ENCODE assay signal across 9 cellular contexts in the genomic region with DNA sequence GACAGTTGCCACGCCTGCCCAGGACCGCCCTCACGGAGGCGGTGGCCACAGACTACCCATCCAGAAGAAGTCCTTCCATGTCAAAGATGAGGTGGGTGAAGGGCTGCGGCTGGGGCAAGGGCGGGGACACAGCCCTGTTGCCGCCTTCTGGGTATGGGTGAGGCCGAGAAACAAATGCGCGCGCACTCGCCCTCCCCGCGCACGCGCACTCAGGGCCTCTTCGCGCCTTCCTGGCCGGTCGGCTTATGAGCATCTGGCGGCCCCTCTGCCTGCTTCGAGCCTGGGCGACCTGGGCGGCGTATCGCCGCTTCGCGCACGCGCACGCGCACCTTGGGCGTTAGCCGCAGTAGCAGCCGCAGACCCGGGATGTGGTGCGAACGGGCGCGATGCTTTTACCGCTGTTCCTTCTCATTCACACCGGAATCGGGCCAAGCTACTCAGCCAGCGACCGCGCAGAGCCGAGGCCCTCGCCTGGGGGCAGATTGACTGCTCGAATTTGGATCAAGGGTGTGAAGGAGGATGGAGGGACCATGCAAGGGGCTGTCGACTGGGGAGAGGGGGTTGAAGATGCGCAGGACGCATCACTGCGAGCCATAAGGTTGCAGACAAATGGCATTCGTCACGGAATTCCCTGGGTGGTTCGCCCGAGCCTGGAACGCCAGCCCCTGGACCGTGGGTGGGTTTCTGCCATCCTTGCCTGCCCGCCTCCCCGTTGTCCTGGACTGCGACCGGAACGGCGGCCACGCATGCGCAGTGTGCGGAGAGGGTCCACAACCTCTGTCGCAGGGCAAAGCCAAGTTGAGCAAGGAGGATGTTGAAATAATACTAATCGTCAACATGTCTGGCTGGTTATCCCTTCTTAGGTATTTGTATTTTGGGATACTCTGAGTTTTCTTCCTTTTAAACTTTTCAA.
A peak's percentile ranks its signal among the peaks of the same experiment; 100 is the strongest.
DNase-seq lines count a peak whose midpoint lies in the region; ATAC-seq and TF ChIP-seq lines count a peak whose summit lies in the region.
"Had no signal": no experiment of that assay in that cellular context is flagged by ENCODE, and none has a peak within 500 bp of the region (broad histone marks: within the 10 kb centered on the region; RNA-seq: fewer than 3 reads in every experiment).

No MANE protein-coding gene starts in this region.

- peak overlapping the region; percentile 28 for H3K27ac Mint-ChIP-seq in activated T-cell treated with anti-CD3 and anti-CD28 coated beads, Interleukin-2, amount 50 U/mL, for 72 hours
- H3K27ac Mint-ChIP-seq in stimulated activated effector memory CD8-positive, alpha-beta T cell treated with anti-CD3 and anti-CD28 coated beads, Interleukin-12 subunit alpha, Interleukin-12 subunit beta, amount 100 ng/mL, for 72 hours: peak overlapping the region; percentile 81

- H3K4me1 Mint-ChIP-seq in activated T-cell treated with anti-CD3 and anti-CD28 coated beads, Interleukin-2, amount 50 U/mL, for 72 hours (ENCODE audit: low read depth): no peaks in the 10 kb centered on the region
- H3K4me1 Mint-ChIP-seq in stimulated activated effector memory CD8-positive, alpha-beta T cell treated with anti-CD3 and anti-CD28 coated beads, Interleukin-12 subunit alpha, Interleukin-12 subunit beta, amount 100 ng/mL, for 72 hours: no peaks in the 10 kb centered on the region

- no peaks in the 10 kb centered on the region for H3K36me3 Mint-ChIP-seq in activated T-cell treated with anti-CD3 and anti-CD28 coated beads, Interleukin-2, amount 50 U/mL, for 72 hours (ENCODE audit: insufficient read depth in 2 of 2)
- H3K36me3 Mint-ChIP-seq in stimulated activated effector memory CD8-positive, alpha-beta T cell treated with anti-CD3 and anti-CD28 coated beads, Interleukin-12 subunit alpha, Interleukin-12 subunit beta, amount 100 ng/mL, for 72 hours: peaks cover 5% of the 10 kb centered on the region

- peak in 1 of 2 donors; percentile 84 for ATAC-seq in activated T-cell treated with anti-CD3 and anti-CD28 coated beads, Interleukin-2, amount 50 U/mL, for 72 hours (replicated peaks in 1 of 2)
- ATAC-seq in stimulated activated effector memory CD8-positive, alpha-beta T cell treated with anti-CD3 and anti-CD28 coated beads, Interleukin-12 subunit alpha, Interleukin-12 subunit beta, amount 100 ng/mL, for 72 hours: peak; percentile 87
- no peak for ATAC-seq in GM21360 (IDR thresholded peaks at IDR 0.05; ENCODE audit: unreplicated experiment)
- no peak for ATAC-seq in GM21723 (IDR thresholded peaks at IDR 0.05; ENCODE audit: unreplicated experiment)

- WGBS in GM23248 (ENCODE audit: low coverage in 1 of 2, low lambda C conversion rate in 2 of 2, missing lambda C conversion rate in 2 of 2), 2 experiments: 3 to 4% methylated on average over 16 to 26 of the region's 71 CpGs

- in situ Hi-C loops in GM23248 (cut with MboI): no loop called here

- peak overlapping the region; percentile 53 for H3K27ac ChIP-seq in GM23248
- H3K27ac ChIP-seq in left ventricle myocardium inferior (replicated peaks): peak overlapping the region; percentile 5
- no peak overlapping the region for H3K27ac ChIP-seq in uterus
- H3K27ac ChIP-seq: upper lobe of left lung had no signal

- no peak for TF ChIP-seq POLR2A in uterus (IDR thresholded peaks at IDR 0.05)

- peak overlapping the region; percentile 69 for H3K4me3 ChIP-seq in GM23248
- H3K4me3 ChIP-seq in left ventricle myocardium inferior: peak overlapping the region; percentile 57
- H3K4me3 ChIP-seq in uterus: no peak overlapping the region

- peak overlapping the region; percentile 70 for H3K4me2 ChIP-seq in GM23248 (ENCODE audit: unreplicated experiment)

- no peaks in the 10 kb centered on the region for H3K9me3 ChIP-seq in GM23248 (ENCODE audit: low read depth)
- H3K9me3 ChIP-seq in left ventricle myocardium inferior (replicated peaks): no peaks in the 10 kb centered on the region
- H3K9me3 ChIP-seq in uterus: no peaks in the 10 kb centered on the region
- H3K9me3 ChIP-seq: upper lobe of left lung had no signal

- peak overlapping the region; percentile 68 for H3K9ac ChIP-seq in GM23248

- H3K36me3 ChIP-seq in GM23248 (ENCODE audit: low read depth) (no peaks in the 10 kb centered on the region), left ventricle myocardium inferior (no peaks in the 10 kb centered on the region), uterus (no peaks in the 10 kb centered on the region)
- H3K36me3 ChIP-seq: upper lobe of left lung had no signal

- peak overlapping the region; percentile 91 for H2AFZ ChIP-seq in GM23248

- peaks cover 3% of the 10 kb centered on the region; the same call in 1 of the 2 replicates for H3F3A ChIP-seq in GM23248 (ENCODE audit: insufficient read depth)

- no peaks in the 10 kb centered on the region for H3K79me2 ChIP-seq in GM23248 (ENCODE audit: insufficient read depth)

- H3K9me3 Mint-ChIP-seq in activated T-cell treated with anti-CD3 and anti-CD28 coated beads, Interleukin-2, amount 50 U/mL, for 72 hours: no peaks in the 10 kb centered on the region
- H3K9me3 Mint-ChIP-seq in stimulated activated effector memory CD8-positive, alpha-beta T cell treated with anti-CD3 and anti-CD28 coated beads, Interleukin-12 subunit alpha, Interleukin-12 subunit beta, amount 100 ng/mL, for 72 hours: no peaks in the 10 kb centered on the region

- H3K4me3 Mint-ChIP-seq in activated T-cell treated with anti-CD3 and anti-CD28 coated beads, Interleukin-2, amount 50 U/mL, for 72 hours: peak overlapping the region in 1 of 2 donors; percentile 71
- H3K4me3 Mint-ChIP-seq in stimulated activated effector memory CD8-positive, alpha-beta T cell treated with anti-CD3 and anti-CD28 coated beads, Interleukin-12 subunit alpha, Interleukin-12 subunit beta, amount 100 ng/mL, for 72 hours: peak overlapping the region; percentile 53

- H3K27me3 ChIP-seq in GM23248 (replicated peaks; ENCODE audit: insufficient read depth) (no peaks in the 10 kb centered on the region), left ventricle myocardium inferior (ENCODE audit: low read depth) (peaks cover 15% of the 10 kb centered on the region), uterus (no peaks in the 10 kb centered on the region)
- H3K27me3 ChIP-seq: upper lobe of left lung had no signal

- no peak for TF ChIP-seq CTCF in left ventricle myocardium inferior (IDR thresholded peaks at IDR 0.05; ENCODE audit: borderline replicate concordance)
- TF ChIP-seq CTCF in uterus (IDR thresholded peaks at IDR 0.05): no peak

- intact Hi-C loops in left ventricle myocardium inferior (cut with micrococcal nuclease): no loop called here
- intact Hi-C loops in uterus (cut with DNase I; ENCODE audit: low total_unique reads): no loop called here

- no peaks in the 10 kb centered on the region for H3K9me2 ChIP-seq in GM23248 (ENCODE audit: insufficient read depth)

- DNase-seq in GM23248 (peak; percentile 89), left ventricle myocardium inferior (peak; percentile 57), uterus (no peak), SIG-M5 treated with dmso at 0.1 percent for 504 hours (lab: John Stamatoyannopoulos, UW; ENCODE audit: unreplicated experiment) (no peak)
- DNase-seq in activated T-cell treated with anti-CD3 and anti-CD28 coated beads, Interleukin-2, amount 50 U/mL, for 72 hours: peak in 1 of 2 donors; percentile 73
- DNase-seq in stimulated activated effector memory CD8-positive, alpha-beta T cell treated with anti-CD3 and anti-CD28 coated beads, Interleukin-12 subunit alpha, Interleukin-12 subunit beta, amount 100 ng/mL, for 72 hours (ENCODE audit: low spot score in 2 of 2): peak; percentile 19 to 89

- no peaks in the 10 kb centered on the region for H3K4me1 ChIP-seq in GM23248 (ENCODE audit: insufficient read depth)
- H3K4me1 ChIP-seq in left ventricle myocardium inferior: no peaks in the 10 kb centered on the region
- no peaks in the 10 kb centered on the region for H3K4me1 ChIP-seq in uterus
- H3K4me1 ChIP-seq: upper lobe of left lung had no signal

- no peaks in the 10 kb centered on the region for H3K27me3 Mint-ChIP-seq in activated T-cell treated with anti-CD3 and anti-CD28 coated beads, Interleukin-2, amount 50 U/mL, for 72 hours (ENCODE audit: low read depth)

- no peaks in the 10 kb centered on the region for H4K20me1 ChIP-seq in GM23248 (ENCODE audit: insufficient read depth)

Comparison
In these comparisons a context has a peak if more than half of its experiments do, and no peak if none do; other contexts are left out.
1. DNase-seq: peak in GM23248 (single experiment), left ventricle myocardium inferior (single experiment) and stimulated activated effector memory CD8-positive, alpha-beta T cell treated with anti-CD3 and anti-CD28 coated beads, Interleukin-12 subunit alpha, Interleukin-12 subunit beta, amount 100 ng/mL, for 72 hours (2 of 2); none in uterus (0 of 2) and SIG-M5 treated with dmso at 0.1 percent for 504 hours (single experiment).
2. H3K27ac ChIP-seq: peak in GM23248 (single experiment) and left ventricle myocardium inferior (single experiment); none in uterus (0 of 2).
3. H3K4me3 ChIP-seq: peak in GM23248 (single experiment) and left ventricle myocardium inferior (single experiment); none in uterus (0 of 2).